Comparison of ENCODE assay signal across 1 cellular context in genomic region chr17:55418369-55419268, GRCh38.
TF ChIP-seq lines count a peak whose summit lies in the region.

No MANE protein-coding gene starts in this region.

TF ChIP-seq in HepG2, 621 proteins besides CTCF, POLR2A, EP300 and RAD21 (continued from another document):
- TF ChIP-seq, protein P1, sequence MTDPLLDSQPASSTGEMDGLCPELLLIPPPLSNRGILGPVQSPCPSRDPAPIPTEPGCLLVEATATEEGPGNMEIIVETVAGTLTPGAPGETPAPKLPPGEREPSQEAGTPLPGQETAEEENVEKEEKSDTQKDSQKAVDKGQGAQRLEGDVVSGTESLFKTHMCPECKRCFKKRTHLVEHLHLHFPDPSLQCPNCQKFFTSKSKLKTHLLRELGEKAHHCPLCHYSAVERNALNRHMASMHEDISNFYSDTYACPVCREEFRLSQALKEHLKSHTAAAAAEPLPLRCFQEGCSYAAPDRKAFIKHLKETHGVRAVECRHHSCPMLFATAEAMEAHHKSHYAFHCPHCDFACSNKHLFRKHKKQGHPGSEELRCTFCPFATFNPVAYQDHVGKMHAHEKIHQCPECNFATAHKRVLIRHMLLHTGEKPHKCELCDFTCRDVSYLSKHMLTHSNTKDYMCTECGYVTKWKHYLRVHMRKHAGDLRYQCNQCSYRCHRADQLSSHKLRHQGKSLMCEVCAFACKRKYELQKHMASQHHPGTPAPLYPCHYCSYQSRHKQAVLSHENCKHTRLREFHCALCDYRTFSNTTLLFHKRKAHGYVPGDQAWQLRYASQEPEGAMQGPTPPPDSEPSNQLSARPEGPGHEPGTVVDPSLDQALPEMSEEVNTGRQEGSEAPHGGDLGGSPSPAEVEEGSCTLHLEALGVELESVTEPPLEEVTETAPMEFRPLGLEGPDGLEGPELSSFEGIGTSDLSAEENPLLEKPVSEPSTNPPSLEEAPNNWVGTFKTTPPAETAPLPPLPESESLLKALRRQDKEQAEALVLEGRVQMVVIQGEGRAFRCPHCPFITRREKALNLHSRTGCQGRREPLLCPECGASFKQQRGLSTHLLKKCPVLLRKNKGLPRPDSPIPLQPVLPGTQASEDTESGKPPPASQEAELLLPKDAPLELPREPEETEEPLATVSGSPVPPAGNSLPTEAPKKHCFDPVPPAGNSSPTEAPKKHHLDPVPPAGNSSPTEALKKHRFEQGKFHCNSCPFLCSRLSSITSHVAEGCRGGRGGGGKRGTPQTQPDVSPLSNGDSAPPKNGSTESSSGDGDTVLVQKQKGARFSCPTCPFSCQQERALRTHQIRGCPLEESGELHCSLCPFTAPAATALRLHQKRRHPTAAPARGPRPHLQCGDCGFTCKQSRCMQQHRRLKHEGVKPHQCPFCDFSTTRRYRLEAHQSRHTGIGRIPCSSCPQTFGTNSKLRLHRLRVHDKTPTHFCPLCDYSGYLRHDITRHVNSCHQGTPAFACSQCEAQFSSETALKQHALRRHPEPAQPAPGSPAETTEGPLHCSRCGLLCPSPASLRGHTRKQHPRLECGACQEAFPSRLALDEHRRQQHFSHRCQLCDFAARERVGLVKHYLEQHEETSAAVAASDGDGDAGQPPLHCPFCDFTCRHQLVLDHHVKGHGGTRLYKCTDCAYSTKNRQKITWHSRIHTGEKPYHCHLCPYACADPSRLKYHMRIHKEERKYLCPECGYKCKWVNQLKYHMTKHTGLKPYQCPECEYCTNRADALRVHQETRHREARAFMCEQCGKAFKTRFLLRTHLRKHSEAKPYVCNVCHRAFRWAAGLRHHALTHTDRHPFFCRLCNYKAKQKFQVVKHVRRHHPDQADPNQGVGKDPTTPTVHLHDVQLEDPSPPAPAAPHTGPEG (CRISPR knock-in tag; IDR thresholded peaks at IDR 0.05), result no peak
- no peak for TF ChIP-seq ETV5 (CRISPR knock-in tag; IDR thresholded peaks at IDR 0.05; ENCODE audit: borderline replicate concordance)
- no peak for TF ChIP-seq ZNF547 (CRISPR knock-in tag; IDR thresholded peaks at IDR 0.05)
- 0 out of 2 replicates have a peak, but pooled peaks have one; percentile 32 for TF ChIP-seq ARHGAP35 (CRISPR knock-in tag; IDR thresholded peaks at IDR 0.05; ENCODE audit: borderline replicate concordance)
- 0 out of 2 replicates have a peak, but pooled peaks have one; percentile 12 for TF ChIP-seq GLI4 (CRISPR knock-in tag; IDR thresholded peaks at IDR 0.05; ENCODE audit: borderline replicate concordance)
- 0 out of 2 replicates have a peak, but pooled peaks have one; percentile 40 for TF ChIP-seq ISL2 (CRISPR knock-in tag; IDR thresholded peaks at IDR 0.05)
- TF ChIP-seq KDM5B (CRISPR knock-in tag; IDR thresholded peaks at IDR 0.05; ENCODE audit: borderline replicate concordance), result no peak
- TF ChIP-seq CBX5 (CRISPR knock-in tag; IDR thresholded peaks at IDR 0.05; ENCODE audit: borderline replicate concordance), result no peak
- TF ChIP-seq NR2F6 (IDR thresholded peaks at IDR 0.05), result no peak
- TF ChIP-seq NR2F6 (CRISPR knock-in tag; IDR thresholded peaks at IDR 0.05), result 0 out of 2 replicates have a peak, but pooled peaks have one; percentile 0
- TF ChIP-seq PHF5A (CRISPR knock-in tag; IDR thresholded peaks at IDR 0.05; ENCODE audit: low read depth, unreplicated experiment), result no peak
- TF ChIP-seq POLR2G (IDR thresholded peaks at IDR 0.05; ENCODE audit: low read depth, low read length), result peak; percentile 77
- TF ChIP-seq, protein P2, sequence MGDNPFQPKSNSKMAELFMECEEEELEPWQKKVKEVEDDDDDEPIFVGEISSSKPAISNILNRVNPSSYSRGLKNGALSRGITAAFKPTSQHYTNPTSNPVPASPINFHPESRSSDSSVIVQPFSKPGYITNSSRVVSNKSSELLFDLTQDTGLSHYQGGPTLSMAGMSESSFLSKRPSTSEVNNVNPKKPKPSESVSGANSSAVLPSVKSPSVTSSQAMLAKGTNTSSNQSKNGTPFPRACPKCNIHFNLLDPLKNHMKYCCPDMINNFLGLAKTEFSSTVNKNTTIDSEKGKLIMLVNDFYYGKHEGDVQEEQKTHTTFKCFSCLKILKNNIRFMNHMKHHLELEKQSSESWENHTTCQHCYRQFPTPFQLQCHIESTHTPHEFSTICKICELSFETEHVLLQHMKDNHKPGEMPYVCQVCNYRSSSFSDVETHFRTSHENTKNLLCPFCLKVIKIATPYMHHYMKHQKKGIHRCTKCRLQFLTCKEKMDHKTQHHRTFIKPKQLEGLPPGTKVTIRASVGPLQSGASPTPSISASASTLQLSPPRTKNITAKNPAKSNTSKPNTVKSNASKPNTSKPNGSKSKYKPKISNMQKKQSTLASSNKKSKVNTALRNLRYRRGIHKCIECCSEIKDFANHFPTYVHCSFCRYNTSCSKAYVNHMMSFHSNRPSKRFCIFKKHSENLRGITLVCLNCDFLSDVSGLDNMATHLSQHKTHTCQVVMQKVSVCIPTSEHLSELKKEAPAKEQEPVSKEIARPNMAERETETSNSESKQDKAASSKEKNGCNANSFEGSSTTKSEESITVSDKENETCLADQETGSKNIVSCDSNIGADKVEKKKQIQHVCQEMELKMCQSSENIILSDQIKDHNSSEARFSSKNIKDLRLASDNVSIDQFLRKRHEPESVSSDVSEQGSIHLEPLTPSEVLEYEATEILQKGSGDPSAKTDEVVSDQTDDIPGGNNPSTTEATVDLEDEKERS (CRISPR knock-in tag; IDR thresholded peaks at IDR 0.05), result 0 out of 2 replicates have a peak, but pooled peaks have one; percentile 22
- 0 out of 2 replicates have a peak, but pooled peaks have one; percentile 61 for TF ChIP-seq HOXA5 (CRISPR knock-in tag; IDR thresholded peaks at IDR 0.05)
- no peak for TF ChIP-seq SP2 (CRISPR knock-in tag; IDR thresholded peaks at IDR 0.05)
- TF ChIP-seq U2AF1 (optimal IDR thresholded peaks at IDR 0.05; ENCODE audit: low read depth, low read length), result no peak
- TF ChIP-seq, protein P3, sequence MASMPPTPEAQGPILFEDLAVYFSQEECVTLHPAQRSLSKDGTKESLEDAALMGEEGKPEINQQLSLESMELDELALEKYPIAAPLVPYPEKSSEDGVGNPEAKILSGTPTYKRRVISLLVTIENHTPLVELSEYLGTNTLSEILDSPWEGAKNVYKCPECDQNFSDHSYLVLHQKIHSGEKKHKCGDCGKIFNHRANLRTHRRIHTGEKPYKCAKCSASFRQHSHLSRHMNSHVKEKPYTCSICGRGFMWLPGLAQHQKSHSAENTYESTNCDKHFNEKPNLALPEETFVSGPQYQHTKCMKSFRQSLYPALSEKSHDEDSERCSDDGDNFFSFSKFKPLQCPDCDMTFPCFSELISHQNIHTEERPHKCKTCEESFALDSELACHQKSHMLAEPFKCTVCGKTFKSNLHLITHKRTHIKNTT (CRISPR knock-in tag; IDR thresholded peaks at IDR 0.05), result no peak
- no peak for TF ChIP-seq NCOA5 (CRISPR knock-in tag; IDR thresholded peaks at IDR 0.05)
- 0 out of 2 replicates have a peak, but pooled peaks have one; percentile 43 for TF ChIP-seq MTF2 (CRISPR knock-in tag; IDR thresholded peaks at IDR 0.05; ENCODE audit: borderline replicate concordance)
- no peak for TF ChIP-seq TFDP2 (CRISPR knock-in tag; IDR thresholded peaks at IDR 0.05)
- no peak for TF ChIP-seq JUND (CRISPR knock-in tag; IDR thresholded peaks at IDR 0.05)
- TF ChIP-seq MED8 (CRISPR knock-in tag; IDR thresholded peaks at IDR 0.05; ENCODE audit: insufficient replicate concordance), result no peak
- peak; percentile 54 for TF ChIP-seq RBFOX2 (IDR thresholded peaks at IDR 0.05; ENCODE audit: low read depth, low read length)
